1 cellular context compared by ENCODE assay signal in the genomic region with DNA sequence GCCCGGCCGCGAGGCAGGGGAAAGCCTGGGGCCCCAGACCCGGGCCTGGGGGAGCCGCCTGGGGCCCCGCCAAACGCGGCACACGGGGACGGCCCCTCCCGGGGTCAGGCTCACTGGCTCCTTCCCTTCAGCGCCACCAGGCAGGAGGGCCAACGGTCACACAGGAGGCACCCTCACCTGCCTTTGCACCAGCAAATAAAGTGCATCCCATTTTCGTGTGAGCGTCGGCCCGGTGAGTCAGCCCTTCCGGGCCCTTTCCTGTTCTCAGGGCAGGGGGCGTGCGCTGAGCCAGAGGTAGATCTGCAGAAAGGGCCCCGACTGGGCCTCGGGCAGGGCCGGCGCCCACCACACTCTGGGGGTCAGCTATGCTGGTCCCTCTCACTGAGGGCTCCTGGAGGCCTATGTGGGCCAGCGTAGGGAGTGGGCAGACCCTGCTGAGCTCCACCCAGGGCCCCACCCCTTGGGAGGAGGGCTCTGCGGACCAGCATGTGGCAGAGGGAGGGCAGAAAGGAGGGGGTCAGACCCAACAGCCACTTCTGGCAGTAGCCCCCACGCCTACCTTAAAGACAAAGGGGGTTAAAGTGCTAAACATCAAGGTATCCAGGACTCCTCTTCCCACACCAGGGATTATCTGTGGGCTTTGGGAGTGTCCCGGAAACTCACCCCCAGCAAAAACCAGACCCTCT.
A peak's percentile ranks its signal among the peaks of the same experiment; 100 is the strongest.
TF ChIP-seq lines count a peak whose summit lies in the region.

No MANE protein-coding gene starts in this region.

TF ChIP-seq in HepG2, 621 proteins besides CTCF, POLR2A, EP300 and RAD21 (continued from another document and continues in another):
- TF ChIP-seq PBX3 (CRISPR knock-in tag; IDR thresholded peaks at IDR 0.05; ENCODE audit: borderline replicate concordance) (no peak), NKX3-1 (CRISPR knock-in tag; IDR thresholded peaks at IDR 0.05) (peak; percentile 68; the same call in 1 of the 2 replicates), ZBTB7A (CRISPR knock-in tag; IDR thresholded peaks at IDR 0.05) (peak; percentile 89), PBX2 (CRISPR knock-in tag; IDR thresholded peaks at IDR 0.05) (no peak), NFKBIZ (CRISPR knock-in tag; IDR thresholded peaks at IDR 0.05) (0 out of 2 replicates have a peak, but pooled peaks have one; percentile 73), PCBP2 (optimal IDR thresholded peaks at IDR 0.05; ENCODE audit: low read depth, low read length, poor library complexity, severe bottlenecking) (no peak), ZNF225 (CRISPR knock-in tag; IDR thresholded peaks at IDR 0.05) (peak; percentile 87; the same call in 1 of the 2 replicates), ZNF761 (CRISPR knock-in tag; conservative IDR thresholded peaks at IDR 0.05) (no peak), PHF20 (CRISPR knock-in tag; IDR thresholded peaks at IDR 0.05) (no peak), ZNF318 (CRISPR knock-in tag; IDR thresholded peaks at IDR 0.05) (no peak), ZNF781 (CRISPR knock-in tag; IDR thresholded peaks at IDR 0.05; ENCODE audit: borderline replicate concordance, not compliant biosample characterization) (peak; percentile 32), IKZF4 (CRISPR knock-in tag; IDR thresholded peaks at IDR 0.05; ENCODE audit: borderline replicate concordance, low read depth, not compliant biosample characterization) (no peak), ZBTB3 (CRISPR knock-in tag; IDR thresholded peaks at IDR 0.05; ENCODE audit: borderline replicate concordance, low read depth) (peak; percentile 59; the same call in 1 of the 2 replicates), ZNF138 (CRISPR knock-in tag; IDR thresholded peaks at IDR 0.05; ENCODE audit: low read depth) (no peak), TEAD2 (CRISPR knock-in tag; IDR thresholded peaks at IDR 0.05) (no peak), ZNF770 (CRISPR knock-in tag; IDR thresholded peaks at IDR 0.05) (no peak; the same call in 1 of the 2 replicates), ZC3H4 (CRISPR knock-in tag; IDR thresholded peaks at IDR 0.05; ENCODE audit: borderline replicate concordance) (no peak; the same call in 1 of the 2 replicates), ZFP90 (CRISPR knock-in tag; IDR thresholded peaks at IDR 0.05; ENCODE audit: borderline replicate concordance) (peak; percentile 97), ZNF256 (CRISPR knock-in tag; conservative IDR thresholded peaks at IDR 0.05) (peak; percentile 60; the same call in 1 of the 2 replicates), RELA (CRISPR knock-in tag; IDR thresholded peaks at IDR 0.05) (no peak), LBX2 (CRISPR knock-in tag; IDR thresholded peaks at IDR 0.05; ENCODE audit: borderline replicate concordance) (no peak), ZNF232 (CRISPR knock-in tag; IDR thresholded peaks at IDR 0.05; ENCODE audit: borderline replicate concordance) (peak; percentile 82; the same call in 1 of the 2 replicates), ZFY (CRISPR knock-in tag; IDR thresholded peaks at IDR 0.05) (peak; percentile 88), ZKSCAN8 (CRISPR knock-in tag; IDR thresholded peaks at IDR 0.05; ENCODE audit: borderline replicate concordance) (peak; percentile 63; the same call in 1 of the 2 replicates), ZNF180 (CRISPR knock-in tag; IDR thresholded peaks at IDR 0.05; ENCODE audit: borderline replicate concordance, low read depth) (peak; percentile 95; the same call in 1 of the 2 replicates), XRCC5 (optimal IDR thresholded peaks at IDR 0.05; ENCODE audit: low read length) (peak; percentile 85), HNRNPLL (IDR thresholded peaks at IDR 0.05; ENCODE audit: low read depth, low read length, poor library complexity, severe bottlenecking) (peak; percentile 69), NFIC (IDR thresholded peaks at IDR 0.05; ENCODE audit: low read length) (no peak; the same call in 1 of the 2 replicates), SALL1 (CRISPR knock-in tag; IDR thresholded peaks at IDR 0.05) (peak; percentile 91)
- TF ChIP-seq, protein P1, sequence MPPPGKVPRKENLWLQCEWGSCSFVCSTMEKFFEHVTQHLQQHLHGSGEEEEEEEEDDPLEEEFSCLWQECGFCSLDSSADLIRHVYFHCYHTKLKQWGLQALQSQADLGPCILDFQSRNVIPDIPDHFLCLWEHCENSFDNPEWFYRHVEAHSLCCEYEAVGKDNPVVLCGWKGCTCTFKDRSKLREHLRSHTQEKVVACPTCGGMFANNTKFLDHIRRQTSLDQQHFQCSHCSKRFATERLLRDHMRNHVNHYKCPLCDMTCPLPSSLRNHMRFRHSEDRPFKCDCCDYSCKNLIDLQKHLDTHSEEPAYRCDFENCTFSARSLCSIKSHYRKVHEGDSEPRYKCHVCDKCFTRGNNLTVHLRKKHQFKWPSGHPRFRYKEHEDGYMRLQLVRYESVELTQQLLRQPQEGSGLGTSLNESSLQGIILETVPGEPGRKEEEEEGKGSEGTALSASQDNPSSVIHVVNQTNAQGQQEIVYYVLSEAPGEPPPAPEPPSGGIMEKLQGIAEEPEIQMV (CRISPR knock-in tag; IDR thresholded peaks at IDR 0.05; ENCODE audit: low read depth) = peak; percentile 81
- TF ChIP-seq, protein P2, sequence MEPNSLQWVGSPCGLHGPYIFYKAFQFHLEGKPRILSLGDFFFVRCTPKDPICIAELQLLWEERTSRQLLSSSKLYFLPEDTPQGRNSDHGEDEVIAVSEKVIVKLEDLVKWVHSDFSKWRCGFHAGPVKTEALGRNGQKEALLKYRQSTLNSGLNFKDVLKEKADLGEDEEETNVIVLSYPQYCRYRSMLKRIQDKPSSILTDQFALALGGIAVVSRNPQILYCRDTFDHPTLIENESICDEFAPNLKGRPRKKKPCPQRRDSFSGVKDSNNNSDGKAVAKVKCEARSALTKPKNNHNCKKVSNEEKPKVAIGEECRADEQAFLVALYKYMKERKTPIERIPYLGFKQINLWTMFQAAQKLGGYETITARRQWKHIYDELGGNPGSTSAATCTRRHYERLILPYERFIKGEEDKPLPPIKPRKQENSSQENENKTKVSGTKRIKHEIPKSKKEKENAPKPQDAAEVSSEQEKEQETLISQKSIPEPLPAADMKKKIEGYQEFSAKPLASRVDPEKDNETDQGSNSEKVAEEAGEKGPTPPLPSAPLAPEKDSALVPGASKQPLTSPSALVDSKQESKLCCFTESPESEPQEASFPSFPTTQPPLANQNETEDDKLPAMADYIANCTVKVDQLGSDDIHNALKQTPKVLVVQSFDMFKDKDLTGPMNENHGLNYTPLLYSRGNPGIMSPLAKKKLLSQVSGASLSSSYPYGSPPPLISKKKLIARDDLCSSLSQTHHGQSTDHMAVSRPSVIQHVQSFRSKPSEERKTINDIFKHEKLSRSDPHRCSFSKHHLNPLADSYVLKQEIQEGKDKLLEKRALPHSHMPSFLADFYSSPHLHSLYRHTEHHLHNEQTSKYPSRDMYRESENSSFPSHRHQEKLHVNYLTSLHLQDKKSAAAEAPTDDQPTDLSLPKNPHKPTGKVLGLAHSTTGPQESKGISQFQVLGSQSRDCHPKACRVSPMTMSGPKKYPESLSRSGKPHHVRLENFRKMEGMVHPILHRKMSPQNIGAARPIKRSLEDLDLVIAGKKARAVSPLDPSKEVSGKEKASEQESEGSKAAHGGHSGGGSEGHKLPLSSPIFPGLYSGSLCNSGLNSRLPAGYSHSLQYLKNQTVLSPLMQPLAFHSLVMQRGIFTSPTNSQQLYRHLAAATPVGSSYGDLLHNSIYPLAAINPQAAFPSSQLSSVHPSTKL (CRISPR knock-in tag; IDR thresholded peaks at IDR 0.05) = peak; percentile 33; the same call in 1 of the 2 replicates
